8 cellular contexts compared by ENCODE assay signal in the genomic region with DNA sequence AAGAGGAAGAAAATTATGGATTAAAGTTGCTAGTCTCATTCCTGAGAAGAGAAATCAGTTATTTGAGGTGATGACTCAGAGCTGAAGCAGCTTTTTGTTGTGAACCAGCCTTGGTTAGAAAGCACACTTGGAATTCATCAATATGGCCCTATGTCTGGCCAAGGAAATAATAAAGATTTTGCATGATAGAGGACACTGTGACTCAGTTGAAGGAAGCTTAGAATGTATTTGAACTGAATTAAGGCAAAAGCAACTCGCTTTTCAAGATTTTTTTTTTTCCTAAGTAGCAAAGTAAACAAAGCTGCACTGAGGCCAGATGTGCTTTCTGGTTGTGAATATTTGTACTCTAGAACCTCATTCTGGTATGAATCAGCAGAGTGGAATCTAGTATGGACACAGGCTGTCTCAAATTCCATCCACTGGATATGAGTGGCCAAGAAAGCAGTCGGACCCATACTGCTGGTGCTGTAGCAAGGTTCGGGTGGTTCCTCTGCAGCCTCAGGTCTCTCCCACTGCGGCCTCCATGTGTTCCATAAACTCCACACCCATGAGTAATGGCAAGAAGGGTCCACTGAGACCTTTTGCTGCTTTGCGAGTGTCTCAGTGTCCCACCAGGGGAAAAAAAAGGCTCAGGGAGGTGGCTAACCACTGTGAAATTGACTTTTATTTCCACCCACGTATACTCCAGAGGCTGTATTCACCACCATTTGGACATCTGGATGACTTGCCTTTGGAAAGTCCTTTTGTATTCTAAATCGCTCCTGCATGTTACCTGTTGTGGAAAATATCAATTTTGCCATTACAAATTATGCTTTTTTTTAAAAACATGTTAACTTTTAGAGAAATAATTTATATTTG.
DNase-seq lines count a peak whose midpoint lies in the region; ATAC-seq and TF ChIP-seq lines count a peak whose summit lies in the region.

No MANE protein-coding gene starts in this region.

- intact Hi-C loops in head of caudate nucleus (cut with DNase I): no loop called here

- peak overlapping the region in 9 of 10 experiments; percentile 2 to 48 (median 14); a peak in 8 of 20 replicates for H3K4me3 ChIP-seq in BLaER1 treated with 17β-estradiol and CSF1 and Interleukin-3, amounts not matched to agents 10 nM and 100 nM
- H3K4me3 ChIP-seq in coronary artery (peak overlapping the region; percentile 33), mucosa of rectum (ENCODE audit: low read length in 2 of 2) (no peak overlapping the region)

- H3K4me1 ChIP-seq in BLaER1 treated with 17β-estradiol and CSF1 and Interleukin-3, amounts not matched to agents 10 nM and 100 nM: peaks cover 99 to 100% (median 100%) of the 10 kb centered on the region in 10 experiments
- H3K4me1 ChIP-seq in mucosa of rectum (ENCODE audit: control insufficient read depth in 2 of 2, insufficient read depth in 2 of 2, low read length in 2 of 2): peaks cover 34 to 42% of the 10 kb centered on the region in 2 donors

- peak overlapping the region; percentile 83 to 93 (median 90) for H3K4me2 ChIP-seq in BLaER1 treated with 17β-estradiol and CSF1 and Interleukin-3, amounts not matched to agents 10 nM and 100 nM

- ATAC-seq in GM19397 (IDR thresholded peaks at IDR 0.05; ENCODE audit: unreplicated experiment): no peak

- peaks cover 51 to 76% (median 62%) of the 10 kb centered on the region in 11 experiments for H3K36me3 ChIP-seq in BLaER1 treated with 17β-estradiol and CSF1 and Interleukin-3, amounts not matched to agents 10 nM and 100 nM
- peaks cover 12 to 35% of the 10 kb centered on the region in 2 donors for H3K36me3 ChIP-seq in mucosa of rectum (ENCODE audit: control insufficient read depth in 2 of 2, insufficient read depth in 2 of 2, low read length in 2 of 2)

- H3K9me3 ChIP-seq in BLaER1 treated with 17β-estradiol and CSF1 and Interleukin-3, amounts not matched to agents 10 nM and 100 nM (replicated peaks in 1 of 11): no peaks in the 10 kb centered on the region
- H3K9me3 ChIP-seq in mucosa of rectum (ENCODE audit: control insufficient read depth in 2 of 2, low read length in 2 of 2): no peaks in the 10 kb centered on the region

- H4K20me1 ChIP-seq in BLaER1 treated with 17β-estradiol and CSF1 and Interleukin-3, amounts not matched to agents 10 nM and 100 nM: peaks cover 0 to 99% (median 6%) of the 10 kb centered on the region in 11 experiments; a peak in 8 of 22 replicates

- no peak for TF ChIP-seq CTCF in coronary artery (IDR thresholded peaks at IDR 0.05)

- peak overlapping the region in 10 of 11 experiments; percentile 52 to 94 (median 81); a peak in 19 of 22 replicates for H3K27ac ChIP-seq in BLaER1 treated with 17β-estradiol and CSF1 and Interleukin-3, amounts not matched to agents 10 nM and 100 nM
- peak overlapping the region; percentile 50 to 82 for H3K27ac ChIP-seq in coronary artery
- H3K27ac ChIP-seq in mucosa of rectum (ENCODE audit: low read depth in 2 of 2, low read length in 2 of 2): peak overlapping the region; percentile 62 to 74

- DNase-seq in MV-4-11 (lab: John Stamatoyannopoulos, UW): peak; percentile 67
- no peak for DNase-seq in coronary artery (ENCODE audit: low spot score)
- DNase-seq in head of caudate nucleus: no peak
- DNase-seq in activated CD8-positive, alpha-beta memory T cell treated with anti-CD3 and anti-CD28 coated beads, Interleukin-2, amount 50 U/mL, for 48 hours: no peak
- DNase-seq in NCI-H526 treated with DMSO at 0.1 percent for 48 hours (lab: John Stamatoyannopoulos, UW): no peak

- H3K27me3 ChIP-seq in BLaER1 treated with 17β-estradiol and CSF1 and Interleukin-3, amounts not matched to agents 10 nM and 100 nM: no peaks in the 10 kb centered on the region
- no peaks in the 10 kb centered on the region for H3K27me3 ChIP-seq in mucosa of rectum (ENCODE audit: control insufficient read depth in 2 of 2, insufficient read depth in 2 of 2, low read length in 2 of 2)

- peak overlapping the region in 9 of 11 experiments; percentile 64 to 75 (median 69); a peak in 18 of 22 replicates for H3K9ac ChIP-seq in BLaER1 treated with 17β-estradiol and CSF1 and Interleukin-3, amounts not matched to agents 10 nM and 100 nM
- no peak overlapping the region for H3K9ac ChIP-seq in mucosa of rectum (ENCODE audit: low read depth in 1 of 2, low read length in 2 of 2)

Comparison
In these comparisons a context has a peak if more than half of its experiments do, and no peak if none do; other contexts are left out.
1. H3K4me3 ChIP-seq: peak in BLaER1 treated with 17β-estradiol and CSF1 and Interleukin-3, amounts not matched to agents 10 nM and 100 nM (9 of 10) and coronary artery (single experiment); none in mucosa of rectum (0 of 2).
2. H3K9ac ChIP-seq: peak in BLaER1 treated with 17β-estradiol and CSF1 and Interleukin-3, amounts not matched to agents 10 nM and 100 nM (9 of 11); none in mucosa of rectum (0 of 2).
3. Peak in every context shown above with its lines, with median percentiles within 50 percentile points of each other: H3K27ac ChIP-seq.